Comparison of ENCODE assay signal across 11 cellular contexts in the genomic region with DNA sequence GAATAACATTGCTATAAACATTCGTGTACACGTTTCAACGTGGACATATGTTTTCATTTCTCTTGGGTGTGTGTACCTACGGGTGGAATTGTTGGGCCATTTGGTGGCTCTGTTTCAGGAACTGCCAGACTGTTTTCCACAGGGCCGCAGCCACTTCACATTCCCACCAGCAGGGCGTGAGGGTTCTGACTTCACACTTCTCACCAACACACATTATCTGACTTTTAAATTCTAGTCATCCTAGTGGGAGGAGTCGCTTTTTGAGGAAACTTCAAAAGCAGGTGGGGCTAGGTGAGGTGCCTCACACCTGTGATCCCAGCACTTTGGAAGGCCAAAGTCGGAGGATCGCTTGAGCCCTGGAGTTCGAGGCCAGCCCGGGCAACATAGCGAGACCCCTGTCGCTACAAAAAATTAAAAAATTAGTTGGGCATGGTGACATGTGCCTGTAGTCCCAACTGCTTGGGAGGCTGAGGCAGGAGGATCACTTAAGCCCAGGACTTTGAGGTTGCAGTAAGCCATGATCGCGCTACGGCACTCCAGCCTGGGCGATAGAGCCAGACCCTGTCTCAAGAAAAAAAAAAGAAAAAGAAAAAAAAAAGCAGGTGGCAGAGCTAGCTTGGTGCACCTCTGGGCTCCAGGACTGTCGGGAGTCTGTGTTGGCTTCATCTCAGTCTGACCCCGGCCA. TPM values are rescaled to one million over a fixed set of nuclear protein-coding genes. Genes with fewer than 3 reads are reported as not detected.
DNase-seq lines count a peak whose midpoint lies in the region; ATAC-seq, FAIRE-seq and TF ChIP-seq lines count a peak whose summit lies in the region.
"Had no signal": no experiment of that assay in that cellular context is flagged by ENCODE, and none has a peak within 500 bp of the region (broad histone marks: within the 10 kb centered on the region; RNA-seq: fewer than 3 reads in every experiment).

No MANE protein-coding gene starts in this region.

- no peak overlapping the region for H2BK15ac ChIP-seq in IMR-90 (ENCODE audit: low read depth, low read length)

- H4K20me1 ChIP-seq in IMR-90 (ENCODE audit: insufficient read depth, low read length), result no peaks in the 10 kb centered on the region
- no peaks in the 10 kb centered on the region for H4K20me1 ChIP-seq in K562 (replicated peaks; ENCODE audit: control insufficient read depth, insufficient read depth, low read length)

- BruUV-seq in IMR-90 (replicated peaks; lab: Mats Ljungman, UMichigan) (no TSS peak), K562 (replicated peaks; lab: Mats Ljungman, UMichigan) (no TSS peak)

- H3K9me3 Mint-ChIP-seq in mesothelial cell of epicardium, result no peaks in the 10 kb centered on the region
- no peaks in the 10 kb centered on the region for H3K9me3 Mint-ChIP-seq in effector memory CD8-positive, alpha-beta T cell

- WGBS in IMR-90 (ENCODE audit: extremely low coverage in 2 of 2, insufficient read length in 1 of 2), 2 experiments, result 76% methylated on average over 9 of the region's 19 CpGs; no CpG with 5 or more reads in 1 of the 2 experiments
- 37% methylated on average over 16 of the region's 19 CpGs for WGBS in K562 (ENCODE audit: insufficient coverage, low coverage, missing lambda C conversion rate)

- peak overlapping the region; percentile 50 for H2AK9ac ChIP-seq in IMR-90 (replicated peaks; ENCODE audit: low read depth, low read length, poor library complexity)

- no peak overlapping the region for H4K5ac ChIP-seq in IMR-90 (ENCODE audit: low read depth, low read length)

- H3K14ac ChIP-seq in IMR-90 (replicated peaks; ENCODE audit: low read depth, low read length), result no peak overlapping the region

- H3K79me1 ChIP-seq in IMR-90 (ENCODE audit: low read depth in 1 of 2, low read length in 2 of 2), result no peaks in the 10 kb centered on the region

- H3K9ac ChIP-seq in IMR-90 (ENCODE audit: low read depth, low read length) (no peak overlapping the region), K562 (ENCODE audit: insufficient read depth in 1 of 2, low read depth in 2 of 2, low read length in 2 of 2) (peak overlapping the region; percentile 23 to 76; a peak in 2 of 4 replicates)

- dilution Hi-C loops in IMR-90 (cut with HindIII; ENCODE audit: low sequenced_read_pairs, unreplicated experiment), result no loop called here

- H2BK120ac ChIP-seq in IMR-90 (ENCODE audit: low read depth, low read length), result no peak overlapping the region

- H3K36me3 ChIP-seq in IMR-90 (ENCODE audit: control insufficient read depth, insufficient read depth, low read length) (no peaks in the 10 kb centered on the region), K562 (ENCODE audit: control insufficient read depth, insufficient read depth, low read length) (no peaks in the 10 kb centered on the region)

- POLR2A ChIA-PET in IMR-90 (lab: Charles Lee; ENCODE audit: unreplicated experiment) (no interaction called here), K562 (lab: Yijun Ruan, JAX) (interaction anchor here (0.6 to 1.7 kb wide), 5 partner anchors 12 to 422 kb away, joined by 3 to 6 read pairs (median 4); a partner anchor contains a TSS)

- TF ChIP-seq CTCF in IMR-90 (conservative IDR thresholded peaks at IDR 0.05; ENCODE audit: low read depth, low read length), result peak; percentile 39
- TF ChIP-seq CTCF in K562 (IDR thresholded peaks at IDR 0.05 in 2 of 3, conservative IDR thresholded peaks at IDR 0.05 in 1 of 3; ENCODE audit: insufficient read depth in 2 of 3, low read depth in 1 of 3, low read length in 3 of 3), result peak; percentile 78 to 82 (median 79)
- peak; percentile 77 for TF ChIP-seq CTCF in mesothelial cell of epicardium (IDR thresholded peaks at IDR 0.05; ENCODE audit: unreplicated experiment)

- FAIRE-seq in K562 (lab: Jason Lieb, UNC), result peak; percentile 94

- TF ChIP-seq RAD21 in IMR-90 (IDR thresholded peaks at IDR 0.05; ENCODE audit: low read length), result no peak
- peak in 1 of 2 experiments; percentile 29; a peak in 1 of 4 replicates for TF ChIP-seq RAD21 in K562 (CRISPR knock-in tag; conservative IDR thresholded peaks at IDR 0.05 in 1 of 2, IDR thresholded peaks at IDR 0.05 in 1 of 2)

- H3K27me3 Mint-ChIP-seq in mesothelial cell of epicardium (ENCODE audit: low read depth), result peaks cover 52% of the 10 kb centered on the region
- H3K27me3 Mint-ChIP-seq in effector memory CD8-positive, alpha-beta T cell, result peaks cover 57 to 75% of the 10 kb centered on the region in 2 donors

- no peaks in the 10 kb centered on the region for H3K4me1 Mint-ChIP-seq in mesothelial cell of epicardium
- peaks cover 0 to 2% of the 10 kb centered on the region in 2 donors for H3K4me1 Mint-ChIP-seq in effector memory CD8-positive, alpha-beta T cell (ENCODE audit: low read depth in 2 of 2)

- no peak overlapping the region for H2AK5ac ChIP-seq in IMR-90 (ENCODE audit: low read depth, low read length)

- no peak for TF ChIP-seq EP300 in K562 (IDR thresholded peaks at IDR 0.05; ENCODE audit: low read length)

- CTCF ChIA-PET in IMR-90 (lab: Yijun Ruan, JAX), result interaction anchor here (0.6 to 1.5 kb wide), 2 partner anchors 11 to 15 kb away, joined by 5 to 6 read pairs; no protein-coding TSS in a partner anchor
- CTCF ChIA-PET in K562 (lab: Yijun Ruan, JAX; ENCODE audit: low intra/inter-chr PET ratio), result interaction anchor here (0.7 kb wide), 1 partner anchor 525 kb away, joined by 4 read pairs; no protein-coding TSS in a partner anchor

- no peak overlapping the region for H3K18ac ChIP-seq in IMR-90 (ENCODE audit: low read depth, low read length)

- H4K8ac ChIP-seq in IMR-90 (ENCODE audit: low read depth in 2 of 2, low read length in 2 of 2), result no peak overlapping the region

- no peak overlapping the region for H4K91ac ChIP-seq in IMR-90 (ENCODE audit: insufficient read depth, low read depth, low read length)

- peaks cover 47% of the 10 kb centered on the region for H3K27me3 ChIP-seq in IMR-90 (ENCODE audit: control insufficient read depth, insufficient read depth, low read length)
- peaks cover 9 to 14% of the 10 kb centered on the region in 2 experiments for H3K27me3 ChIP-seq in K562 (ENCODE audit: control insufficient read depth in 2 of 2, insufficient read depth in 2 of 2, low read length in 2 of 2)

- H3K4me3 ChIP-seq in IMR-90 (ENCODE audit: insufficient read depth, low read depth, low read length) (no peak overlapping the region), K562 (no peak overlapping the region)

- H3K27ac Mint-ChIP-seq in mesothelial cell of epicardium, result no peak overlapping the region
- no peak overlapping the region for H3K27ac Mint-ChIP-seq in effector memory CD8-positive, alpha-beta T cell

- H3K23ac ChIP-seq in IMR-90 (ENCODE audit: low read depth, low read length), result no peak overlapping the region

- peak; percentile 51; the same call in 1 of the 2 replicates for ATAC-seq in IMR-90 (ENCODE audit: low read depth)
- peak; percentile 93 for ATAC-seq in K562
- ATAC-seq in effector memory CD8-positive, alpha-beta T cell (replicated peaks), result no peak
- no peak for ATAC-seq in HG02884 (IDR thresholded peaks at IDR 0.05; ENCODE audit: unreplicated experiment)
- ATAC-seq in HG03442 (IDR thresholded peaks at IDR 0.05; ENCODE audit: unreplicated experiment), result no peak
- ATAC-seq: sciatic nerve had no signal

- H3K27ac ChIP-seq in IMR-90 (ENCODE audit: insufficient read depth, low read length), result no peak overlapping the region
- H3K27ac ChIP-seq in K562 (ENCODE audit: extremely low read depth, low read depth, low read length), result peak overlapping the region; percentile 45
- H3K27ac ChIP-seq: epithelial cell of prostate had no signal

- in situ Hi-C loops in IMR-90 (cut with MboI; ENCODE audit: low sequenced_read_pairs) (no loop called here), K562 (cut with MboI) (no loop called here)

- H3K9me1 ChIP-seq in IMR-90 (ENCODE audit: insufficient read depth, low read length), result no peaks in the 10 kb centered on the region
- no peaks in the 10 kb centered on the region for H3K9me1 ChIP-seq in K562 (ENCODE audit: control insufficient read depth, insufficient read depth, low read length)

- no peak overlapping the region for H3K4me3 Mint-ChIP-seq in mesothelial cell of epicardium
- H3K4me3 Mint-ChIP-seq in effector memory CD8-positive, alpha-beta T cell, result no peak overlapping the region

- no peak overlapping the region for H2AFZ ChIP-seq in IMR-90 (replicated peaks; ENCODE audit: low read length, poor library complexity)
- H2AFZ ChIP-seq in K562 (ENCODE audit: low read depth, low read length), result peak overlapping the region; percentile 84

- no peak overlapping the region for H2BK20ac ChIP-seq in IMR-90 (ENCODE audit: low read depth, low read length)

- H3K56ac ChIP-seq in IMR-90 (ENCODE audit: extremely low read depth, insufficient read depth, low read length), result no peak overlapping the region

- no peaks in the 10 kb centered on the region for H3K4me1 ChIP-seq in IMR-90 (ENCODE audit: control insufficient read depth, insufficient read depth, low read length)
- peaks cover 18 to 35% of the 10 kb centered on the region in 2 experiments for H3K4me1 ChIP-seq in K562 (replicated peaks in 1 of 2; ENCODE audit: control insufficient read depth in 2 of 2, insufficient read depth in 2 of 2, low read length in 2 of 2)

- H3K4me2 ChIP-seq in IMR-90 (ENCODE audit: low read depth, low read length) (no peak overlapping the region), K562 (ENCODE audit: insufficient read depth, low read length) (peak overlapping the region; percentile 30; the same call in 1 of the 2 replicates)

- no peak overlapping the region for H3K4ac ChIP-seq in IMR-90 (ENCODE audit: low read depth, low read length)

- DNase-seq in DMS 273 treated with DMSO at 0.1 percent for 48 hours (lab: John Stamatoyannopoulos, UW) (peak; percentile 35), IMR-90 (no peak), K562 (ENCODE audit: extremely low read depth in 1 of 4, low spot score in 3 of 4) (peak; percentile 63 to 81 (median 72)), mesothelial cell of epicardium (ENCODE audit: low spot score in 2 of 2, unreplicated experiment in 2 of 2) (peak in 1 of 2 experiments; percentile 55)
- DNase-seq in stimulated activated CD4-positive, alpha-beta T cell treated with anti-CD3 and anti-CD28 coated beads, Interleukin-2, amount 100 ng/mL, for 48 hours, result no peak
- no peak for DNase-seq in effector memory CD8-positive, alpha-beta T cell
- DNase-seq: activated CD8-positive, alpha-beta memory T cell treated with anti-CD3 and anti-CD28 coated beads for 24 hours had no signal

- H3K9me3 ChIP-seq in IMR-90 (ENCODE audit: control insufficient read depth, insufficient read depth, low read length) (no peaks in the 10 kb centered on the region), K562 (replicated peaks; ENCODE audit: control insufficient read depth, insufficient read depth, low read depth, low read length) (no peaks in the 10 kb centered on the region)

- intact Hi-C loops in IMR-90 (cut with micrococcal nuclease), result no loop called here
- intact Hi-C loops in K562 (cut with micrococcal nuclease), result no loop called here

- H3K79me2 ChIP-seq in K562 (ENCODE audit: control insufficient read depth, insufficient read depth, low read length), result no peaks in the 10 kb centered on the region

- no peaks in the 10 kb centered on the region for H3K36me3 Mint-ChIP-seq in mesothelial cell of epicardium
- peaks cover 3% of the 10 kb centered on the region for H3K36me3 Mint-ChIP-seq in effector memory CD8-positive, alpha-beta T cell (ENCODE audit: insufficient read depth)

- no peak overlapping the region for H2BK5ac ChIP-seq in IMR-90 (ENCODE audit: low read depth, low read length, poor library complexity, severe bottlenecking)

- TF ChIP-seq POLR2A in IMR-90 (IDR thresholded peaks at IDR 0.05; ENCODE audit: low read depth, low read length), result no peak
- no peak for TF ChIP-seq POLR2A in K562 (conservative IDR thresholded peaks at IDR 0.05)

RNA-seq across cellular contexts. Expression of a gene that starts 28.5 kb away (rescaled TPM):
- total RNA-seq in IMR-90 (2012; rRNA removed) (34.2 and 35.3 TPM in 2 replicates), K562 (2014; rRNA removed) (31.6 and 43.8 TPM in 2 replicates), K562 (2014; rRNA removed; fragmentation: Illumina TruSeq; extraction: Trizol) (28.2 and 30.4 TPM in 2 replicates), K562 (2015; rRNA removed; fragmentation: Illumina TruSeq; extraction: Trizol) (33.5 and 34.5 TPM in 2 replicates), K562 (2021) (53.3 and 58.3 TPM in 2 replicates), mesothelial cell of epicardium (47.3 to 51.1 TPM (median 47.3 TPM) in 3 replicates)
- polyA plus RNA-seq in IMR-90 (2012; rRNA removed) (40.9 and 41.6 TPM in 2 replicates), K562 (2011; rRNA removed) (38.7 and 44.3 TPM in 2 replicates), K562 (2014; fragmentation: Illumina TruSeq; extraction: Trizol) (49.9 and 51.9 TPM in 2 replicates), K562 (2014; fragmentation: Nextera tagmentation; extraction: Ambion mirVana) (1 to 10 TPM in 1 of 2 experiments, under 1 TPM in 1; 0.73 to 2.9 TPM), K562 (2014; rRNA removed) (43.3 and 58.6 TPM in 2 replicates)
- polyA plus RNA-seq in IMR-90 (2012; cell fraction: cytosol; rRNA removed), result 40.1 and 58.5 TPM in 2 replicates
- polyA plus RNA-seq in IMR-90 (2012; cell fraction: nucleus; rRNA removed; ENCODE audit: low replicate concordance), result 74.1 and 106 TPM in 2 replicates
- total RNA-seq in K562 (2011; cell fraction: chromatin; rRNA removed; ENCODE audit: low replicate concordance), result 52.6 and 123 TPM in 2 replicates
- total RNA-seq in K562 (2011; cell fraction: nucleolus; rRNA removed), result 102 and 110 TPM in 2 replicates
- total RNA-seq in K562 (2011; cell fraction: nucleoplasm; rRNA removed), result 84.3 and 103 TPM in 2 replicates
- 43.2 and 65.5 TPM in 2 replicates for polyA plus RNA-seq in K562 (2011; cell fraction: cytosol; rRNA removed)
- polyA plus RNA-seq in K562 (2011; cell fraction: nucleus; rRNA removed), result 114 and 153 TPM in 2 replicates
- 36.7 and 36.8 TPM in 2 replicates for polyA plus RNA-seq in K562 (2012)
- polyA minus RNA-seq in K562 (2011; rRNA and poly(A)+ RNA removed), result 24.3 and 45.7 TPM in 2 replicates
- polyA minus RNA-seq in K562 (2011; cell fraction: cytosol; rRNA and poly(A)+ RNA removed), result 30.5 and 31.3 TPM in 2 replicates
- 18.9 and 21.5 TPM in 2 replicates for polyA minus RNA-seq in K562 (2011; cell fraction: nucleus; rRNA and poly(A)+ RNA removed)

RNA-seq across cellular contexts. Expression of a gene that starts 45.3 kb away (rescaled TPM):
- total RNA-seq in IMR-90 (2012; rRNA removed), result not detected in 2 replicates
- polyA plus RNA-seq in IMR-90 (2012; rRNA removed), result not detected in 2 replicates
- not detected in 2 replicates for polyA plus RNA-seq in IMR-90 (2012; cell fraction: cytosol; rRNA removed)
- not detected in 2 replicates for polyA plus RNA-seq in IMR-90 (2012; cell fraction: nucleus; rRNA removed; ENCODE audit: low replicate concordance)
- total RNA-seq in K562 (2011; cell fraction: chromatin; rRNA removed; ENCODE audit: low replicate concordance), result not detected in 2 replicates
- not detected in 2 replicates for total RNA-seq in K562 (2011; cell fraction: nucleolus; rRNA removed)
- total RNA-seq in K562 (2011; cell fraction: nucleoplasm; rRNA removed), result not detected in 2 replicates
- total RNA-seq in K562 (2014; rRNA removed), result not detected in 2 replicates
- total RNA-seq in K562 (2014; rRNA removed; fragmentation: Illumina TruSeq; extraction: Trizol), result not detected in 2 replicates
- total RNA-seq in K562 (2015; rRNA removed; fragmentation: Illumina TruSeq; extraction: Trizol), result not detected in 2 replicates
- not detected in 2 replicates for total RNA-seq in K562 (2021)
- 0.04 TPM in 1 of 2 replicates, not detected in the other for polyA plus RNA-seq in K562 (2011; rRNA removed)
- polyA plus RNA-seq in K562 (2011; cell fraction: cytosol; rRNA removed), result not detected in 2 replicates
- polyA plus RNA-seq in K562 (2011; cell fraction: nucleus; rRNA removed), result 0.20 TPM in 1 of 2 replicates, not detected in the other
- polyA plus RNA-seq in K562 (2012), result not detected in 2 replicates
- polyA plus RNA-seq in K562 (2014; fragmentation: Illumina TruSeq; extraction: Trizol), result not detected in 2 replicates
- polyA plus RNA-seq in K562 (2014; fragmentation: Nextera tagmentation; extraction: Ambion mirVana), result not detected
- not detected in 2 replicates for polyA plus RNA-seq in K562 (2014; rRNA removed)
- polyA minus RNA-seq in K562 (2011; rRNA and poly(A)+ RNA removed), result not detected in 2 replicates
- polyA minus RNA-seq in K562 (2011; cell fraction: cytosol; rRNA and poly(A)+ RNA removed), result not detected in 2 replicates
- not detected in 2 replicates for polyA minus RNA-seq in K562 (2011; cell fraction: nucleus; rRNA and poly(A)+ RNA removed)
- not detected in 3 replicates for total RNA-seq in mesothelial cell of epicardium
- total RNA-seq: sciatic nerve had no signal

RNA-seq across cellular contexts. Expression of a gene that starts 45.5 kb away (rescaled TPM):
- not detected in 2 replicates for total RNA-seq in IMR-90 (2012; rRNA removed)
- 0.40 and 0.41 TPM in 2 replicates for polyA plus RNA-seq in IMR-90 (2012; rRNA removed)
- polyA plus RNA-seq in IMR-90 (2012; cell fraction: cytosol; rRNA removed), result 0.52 and 0.58 TPM in 2 replicates
- polyA plus RNA-seq in IMR-90 (2012; cell fraction: nucleus; rRNA removed; ENCODE audit: low replicate concordance), result 0.51 and 0.54 TPM in 2 replicates
- total RNA-seq in K562 (2011; cell fraction: chromatin; rRNA removed; ENCODE audit: low replicate concordance), result not detected in 2 replicates
- total RNA-seq in K562 (2011; cell fraction: nucleolus; rRNA removed), result not detected in 2 replicates
- not detected in 2 replicates for total RNA-seq in K562 (2011; cell fraction: nucleoplasm; rRNA removed)
- 0.29 TPM in 1 of 2 replicates, not detected in the other for total RNA-seq in K562 (2014; rRNA removed)
- not detected in 2 replicates for total RNA-seq in K562 (2014; rRNA removed; fragmentation: Illumina TruSeq; extraction: Trizol)
- not detected in 2 replicates for total RNA-seq in K562 (2015; rRNA removed; fragmentation: Illumina TruSeq; extraction: Trizol)
- not detected in 2 replicates for total RNA-seq in K562 (2021)
- 0.11 TPM in 1 of 2 replicates, not detected in the other for polyA plus RNA-seq in K562 (2011; rRNA removed)
- polyA plus RNA-seq in K562 (2011; cell fraction: cytosol; rRNA removed), result 0.13 TPM in 1 of 2 replicates, not detected in the other
- 0.11 TPM in 2 replicates for polyA plus RNA-seq in K562 (2011; cell fraction: nucleus; rRNA removed)
- not detected in 2 replicates for polyA plus RNA-seq in K562 (2012)
- not detected in 2 replicates for polyA plus RNA-seq in K562 (2014; fragmentation: Illumina TruSeq; extraction: Trizol)
- polyA plus RNA-seq in K562 (2014; fragmentation: Nextera tagmentation; extraction: Ambion mirVana), result not detected
- not detected in 2 replicates for polyA plus RNA-seq in K562 (2014; rRNA removed)
- not detected in 2 replicates for polyA minus RNA-seq in K562 (2011; rRNA and poly(A)+ RNA removed)
- not detected in 2 replicates for polyA minus RNA-seq in K562 (2011; cell fraction: cytosol; rRNA and poly(A)+ RNA removed)
- polyA minus RNA-seq in K562 (2011; cell fraction: nucleus; rRNA and poly(A)+ RNA removed), result not detected in 2 replicates
- not detected in 3 replicates for total RNA-seq in mesothelial cell of epicardium
- total RNA-seq: sciatic nerve had no signal

Comparison
In these comparisons a context has a peak if more than half of its experiments do, and no peak if none do; other contexts are left out.
1. DNase-seq: peak in DMS 273 treated with DMSO at 0.1 percent for 48 hours (single experiment) and K562 (4 of 4); none in IMR-90 (single experiment), stimulated activated CD4-positive, alpha-beta T cell treated with anti-CD3 and anti-CD28 coated beads, Interleukin-2, amount 100 ng/mL, for 48 hours (0 of 2) and effector memory CD8-positive, alpha-beta T cell (0 of 3).
2. ATAC-seq: peak in IMR-90 (single experiment) and K562 (single experiment); none in effector memory CD8-positive, alpha-beta T cell (single experiment), HG02884 (single experiment) and HG03442 (single experiment).
3. Peak in every context shown above with its lines, with median percentiles within 50 percentile points of each other: CTCF ChIP-seq.